In genomic region chr3:128069271-128069670, GRCh38 we compare ENCODE assay signal across 27 cellular contexts.
"Had no signal": no experiment of that assay in that cellular context is flagged by ENCODE, and none has a peak within 500 bp of the region (broad histone marks: within the 10 kb centered on the region; RNA-seq: fewer than 3 reads in every experiment).

No MANE protein-coding gene starts in this region.

- DNase-seq: activated CD4-positive, alpha-beta T cell treated with anti-CD3 and anti-CD28 coated beads for 48 hours; activated CD4-positive, alpha-beta T cell treated with anti-CD3 and anti-CD28 coated beads, Interleukin-2, amount 50 U/mL, for 4 hours; activated CD4-positive, CD25-positive, alpha-beta regulatory T cell treated with anti-CD3 and anti-CD28 coated beads, Interleukin-2, amount 50 U/mL, for 72 hours; activated CD8-positive, alpha-beta T cell treated with anti-CD3 and anti-CD28 coated beads, Interleukin-2, amount 10 ng/mL, durations not matched to agents 7 days and 5 days; activated effector memory CD4-positive, alpha-beta T cell treated with anti-CD3 and anti-CD28 coated beads, Interleukin-2, amount 50 U/mL, for 16 hours; activated naive CD4-positive, alpha-beta T cell treated with Interleukin-2 at 50 U/mL for 16 hours; activated T-cell treated with anti-CD3 and anti-CD28 coated beads, Interleukin-2, amount 50 U/mL, for 4 hours; brain microvascular endothelial cell; KBM-7; NCI-H1048; NCI-H1930; NCI-H2107; NCI-H2171 treated with DMSO at 0.1 percent for 48 hours; NCI-H345; NCI-H510A; NCI-H69; NK-92 treated with Interleukin-12 subunit alpha and Interleukin-12 subunit beta, amount 100 ng/mL, for 24 hours; OCI-M1; Right ventricle myocardium superior; RPMI8226; SJCRH30; T-helper 17 cell; T-helper 9 cell had no signal

- H3K27ac ChIP-seq: brain microvascular endothelial cell, cardiac muscle cell, SJCRH30 had no signal

- H3K27me3 ChIP-seq: brain microvascular endothelial cell, cardiac muscle cell, SJCRH30 had no signal

- ATAC-seq: activated CD8-positive, alpha-beta T cell treated with anti-CD3 and anti-CD28 coated beads, Interleukin-2, amount 10 ng/mL, durations not matched to agents 7 days and 5 days; activated naive CD4-positive, alpha-beta T cell treated with anti-CD3 and anti-CD28 coated beads, Interleukin-2, amount 50 U/mL, for 72 hours; activated T-cell treated with anti-CD3 and anti-CD28 coated beads, Interleukin-2, amount 50 U/mL, for 4 hours; Panc1; T-helper 17 cell; WTC11 had no signal

- H3K9me3 ChIP-seq: SJCRH30 had no signal

- H3K4me3 ChIP-seq: cardiac muscle cell, SJCRH30 had no signal

- H3K4me1 ChIP-seq: SJCRH30 had no signal
